Comparison of ENCODE assay signal across 12 cellular contexts in the genomic region with DNA sequence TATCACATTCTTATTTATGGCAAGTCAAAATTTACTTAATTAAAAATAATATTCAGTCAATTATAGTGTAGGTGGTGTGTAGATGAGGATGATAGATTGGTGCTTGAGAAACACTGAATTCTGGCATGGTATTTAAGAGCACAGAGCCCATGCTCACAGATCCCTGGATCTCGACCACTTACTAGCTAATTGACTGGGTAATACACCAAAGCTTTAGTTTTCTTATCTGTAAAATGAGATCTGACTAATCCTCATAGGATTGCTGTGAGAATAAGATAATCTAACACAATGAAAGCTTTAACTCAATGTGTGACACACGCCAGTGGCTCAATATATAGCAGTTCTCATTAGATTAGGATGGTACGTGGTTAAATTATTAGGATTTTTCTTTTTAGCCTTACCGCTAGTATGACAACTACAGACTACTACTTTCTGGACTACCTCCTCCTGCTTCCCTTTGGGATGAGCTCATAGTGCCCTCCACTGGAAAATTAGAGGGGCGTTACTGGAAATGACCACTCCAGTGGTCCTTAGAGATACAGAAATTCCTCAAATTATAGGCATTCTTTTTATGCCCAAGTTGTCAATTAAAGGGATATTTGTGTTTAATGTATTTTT.
DNase-seq lines count a peak whose midpoint lies in the region; TF ChIP-seq lines count a peak whose summit lies in the region.
"Had no signal": no experiment of that assay in that cellular context is flagged by ENCODE, and none has a peak within 500 bp of the region (broad histone marks: within the 10 kb centered on the region; RNA-seq: fewer than 3 reads in every experiment).

No MANE protein-coding gene starts in this region.

- no peaks in the 10 kb centered on the region for H3K9me3 ChIP-seq in HEK293 (ENCODE audit: control insufficient read depth, insufficient read depth, low read depth, low read length)

- no peak overlapping the region for H3K27ac Mint-ChIP-seq in immature natural killer cell

- no peaks in the 10 kb centered on the region for H3K36me3 Mint-ChIP-seq in immature natural killer cell

- TF ChIP-seq CTCF in AG09309 (IDR thresholded peaks at IDR 0.05; ENCODE audit: control insufficient read depth, insufficient read depth, low read depth, low read length, missing control alignments) (peak; percentile 29), HEK293 (tag by site-specific recombination; IDR thresholded peaks at IDR 0.05) (peak; percentile 30; the same call in 1 of the 2 replicates), astrocyte of the spinal cord (IDR thresholded peaks at IDR 0.05; ENCODE audit: low read depth, low read length) (peak; percentile 25)

- H3K4me3 Mint-ChIP-seq in immature natural killer cell = no peak overlapping the region

- H3K4me1 ChIP-seq in HEK293 (ENCODE audit: control insufficient read depth, insufficient read depth, low read length) = no peaks in the 10 kb centered on the region

- POLR2A ChIA-PET in HEK293 (lab: Yijun Ruan, JAX) = interaction anchor here (1.3 kb wide), 1 partner anchor 483 kb away, joined by 5 read pairs; the partner anchor contains the start of gene TBX3

- no peaks in the 10 kb centered on the region for H3K36me3 ChIP-seq in HEK293 (ENCODE audit: control insufficient read depth in 2 of 2, insufficient read depth in 1 of 2, low read length in 2 of 2)

- no peak overlapping the region for H3K27ac ChIP-seq in HEK293 (ENCODE audit: extremely low read depth, low read depth, low read length)
- H3K27ac ChIP-seq: KMS-11 had no signal

- in situ Hi-C loops in astrocyte of the spinal cord (cut with HindIII; ENCODE audit: low sequenced_read_pairs) = no loop called here

- H3K4me3 ChIP-seq in AG09309 (ENCODE audit: control insufficient read depth, low read depth, low read length) (no peak overlapping the region), HEK293 (ENCODE audit: low read depth, low read length) (no peak overlapping the region), astrocyte of the spinal cord (ENCODE audit: low read depth, low read length) (no peak overlapping the region)

- DNase-seq in AG09309 (ENCODE audit: low read depth) (peak; percentile 11), astrocyte of the spinal cord (ENCODE audit: low read depth, low spot score) (peak; percentile 43), left kidney (ENCODE audit: low read depth, low spot score) (peak; percentile 10), Kasumi-1 (lab: John Stamatoyannopoulos, UW) (no peak), immature natural killer cell (no peak), nucleus accumbens (lab: John Stamatoyannopoulos, UW) (no peak)
- DNase-seq in stimulated activated CD4-positive, alpha-beta T cell treated with anti-CD3 and anti-CD28 coated beads, Interleukin-4, amount 100 ng/mL, for 1 hour = no peak
- DNase-seq: anterior cingulate cortex; NCI-H345; stimulated activated naive CD4-positive, alpha-beta T cell had no signal

- H3K9me3 Mint-ChIP-seq in immature natural killer cell = peaks cover 0 to 14% (median 2%) of the 10 kb centered on the region in 6 donors

- H3K4me1 Mint-ChIP-seq in immature natural killer cell = no peaks in the 10 kb centered on the region

- peaks cover 0 to 3% (median 0%) of the 10 kb centered on the region in 3 donors for H3K27me3 Mint-ChIP-seq in immature natural killer cell (ENCODE audit: low read depth in 3 of 3)

- CTCF ChIA-PET in HEK293 (lab: Yijun Ruan, JAX) = interaction anchor here (0.6 to 1.3 kb wide), 5 partner anchors 13 to 496 kb away, joined by 3 read pairs; no protein-coding TSS in a partner anchor

TF ChIP-seq in HEK293, 187 proteins besides CTCF, POLR2A, EP300 and RAD21:
- TF ChIP-seq ZFP3 (tag by site-specific recombination; IDR thresholded peaks at IDR 0.05; ENCODE audit: low read depth) (no peak), ZNF157 (tag by site-specific recombination; IDR thresholded peaks at IDR 0.05) (no peak), ZNF341 (tag by site-specific recombination; IDR thresholded peaks at IDR 0.05; ENCODE audit: low read depth) (no peak), ZNF621 (tag by site-specific recombination; IDR thresholded peaks at IDR 0.05) (no peak), ZNF214 (tag by site-specific recombination; IDR thresholded peaks at IDR 0.05; ENCODE audit: borderline replicate concordance) (no peak), KLF1 (tag by site-specific recombination; IDR thresholded peaks at IDR 0.05) (no peak), ZBTB8A (tag by site-specific recombination; IDR thresholded peaks at IDR 0.05) (no peak), REPIN1 (tag by site-specific recombination; IDR thresholded peaks at IDR 0.05; ENCODE audit: low read depth) (no peak), AEBP2 (tag by site-specific recombination; IDR thresholded peaks at IDR 0.05; ENCODE audit: borderline replicate concordance) (no peak), ZNF221 (tag by site-specific recombination; IDR thresholded peaks at IDR 0.05; ENCODE audit: borderline replicate concordance) (no peak), ZNF776 (tag by site-specific recombination; IDR thresholded peaks at IDR 0.05; ENCODE audit: borderline replicate concordance) (no peak), PRDM10 (tag by site-specific recombination; IDR thresholded peaks at IDR 0.05) (no peak), ZNF266 (tag by site-specific recombination; IDR thresholded peaks at IDR 0.05; ENCODE audit: low read depth) (no peak), ZNF19 (tag by site-specific recombination; IDR thresholded peaks at IDR 0.05; ENCODE audit: low read depth) (no peak), ZNF610 (tag by site-specific recombination; IDR thresholded peaks at IDR 0.05; ENCODE audit: borderline replicate concordance) (no peak)
- TF ChIP-seq, protein P1, sequence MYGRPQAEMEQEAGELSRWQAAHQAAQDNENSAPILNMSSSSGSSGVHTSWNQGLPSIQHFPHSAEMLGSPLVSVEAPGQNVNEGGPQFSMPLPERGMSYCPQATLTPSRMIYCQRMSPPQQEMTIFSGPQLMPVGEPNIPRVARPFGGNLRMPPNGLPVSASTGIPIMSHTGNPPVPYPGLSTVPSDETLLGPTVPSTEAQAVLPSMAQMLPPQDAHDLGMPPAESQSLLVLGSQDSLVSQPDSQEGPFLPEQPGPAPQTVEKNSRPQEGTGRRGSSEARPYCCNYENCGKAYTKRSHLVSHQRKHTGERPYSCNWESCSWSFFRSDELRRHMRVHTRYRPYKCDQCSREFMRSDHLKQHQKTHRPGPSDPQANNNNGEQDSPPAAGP (tag by site-specific recombination; IDR thresholded peaks at IDR 0.05) = no peak
TF ChIP-seq in HEK293: peak in this region for 0.

Comparison
In these comparisons a context has a peak if more than half of its experiments do, and no peak if none do; other contexts are left out.
1. DNase-seq: peak in AG09309 (single experiment), astrocyte of the spinal cord (single experiment) and left kidney (single experiment); none in Kasumi-1 (0 of 2), immature natural killer cell (0 of 3), stimulated activated CD4-positive, alpha-beta T cell treated with anti-CD3 and anti-CD28 coated beads, Interleukin-4, amount 100 ng/mL, for 1 hour (single experiment) and nucleus accumbens (0 of 56).
2. Peak in every context shown above with its lines, with median percentiles within 50 percentile points of each other: CTCF ChIP-seq.